In the genomic region with DNA sequence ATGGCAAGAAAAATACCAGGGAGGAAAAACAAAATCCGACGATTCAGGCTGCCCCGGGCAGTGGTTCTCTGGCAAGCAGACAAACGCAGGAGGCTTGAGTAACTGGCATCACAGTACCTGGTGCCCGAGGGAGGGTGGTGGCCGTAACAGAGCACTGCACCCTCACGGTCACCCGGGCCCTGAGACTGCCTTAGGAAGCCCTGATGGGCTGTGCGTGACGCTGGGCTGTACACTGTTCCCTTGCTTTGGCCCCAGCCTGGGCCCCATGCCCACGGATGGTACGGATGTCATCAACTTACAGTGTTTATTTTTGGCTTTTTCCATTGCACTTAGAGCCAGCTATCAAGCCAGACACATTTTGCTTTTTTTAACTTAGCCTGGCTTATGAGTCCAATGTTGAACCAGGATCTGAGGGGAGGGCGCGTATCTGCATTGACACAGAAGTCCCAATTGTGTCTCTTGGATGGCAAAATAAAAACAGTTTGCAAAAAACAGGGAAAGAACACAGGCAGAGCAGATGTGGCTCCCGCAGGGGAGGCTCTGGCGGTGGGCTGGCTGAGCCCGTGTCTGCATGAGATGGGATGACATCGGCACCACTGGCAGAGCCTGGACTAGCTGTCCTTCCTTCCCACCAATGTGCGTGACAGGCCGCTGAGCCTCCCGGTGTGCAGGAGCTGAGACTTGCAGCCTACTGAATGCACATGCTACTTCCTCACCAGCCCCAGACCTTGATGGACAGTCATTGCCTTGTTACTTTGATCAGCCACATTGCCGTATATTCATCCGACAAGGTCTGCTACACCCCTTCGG, we compare ENCODE assay signal across 17 cellular contexts.
A peak's percentile ranks its signal among the peaks of the same experiment; 100 is the strongest.
DNase-seq lines count a peak whose midpoint lies in the region; ATAC-seq and TF ChIP-seq lines count a peak whose summit lies in the region.
"Had no signal": no experiment of that assay in that cellular context is flagged by ENCODE, and none has a peak within 500 bp of the region (broad histone marks: within the 10 kb centered on the region; RNA-seq: fewer than 3 reads in every experiment).

No MANE protein-coding gene starts in this region.

- H3K4me2 ChIP-seq in GM23248 (ENCODE audit: unreplicated experiment) (no peak overlapping the region), mammary epithelial cell (ENCODE audit: insufficient read depth, low read depth, low read length) (no peak overlapping the region)
- H3K4me2 ChIP-seq: BLaER1 had no signal

- no peak overlapping the region for H3K4me3 ChIP-seq in GM23248
- H3K4me3 ChIP-seq in mammary epithelial cell (replicated peaks in 1 of 3; ENCODE audit: insufficient read depth in 1 of 3, low read depth in 2 of 3, low read length in 3 of 3), result no peak overlapping the region
- no peak overlapping the region for H3K4me3 ChIP-seq in left ventricle myocardium inferior
- H3K4me3 ChIP-seq in gastrocnemius medialis, result no peak overlapping the region
- H3K4me3 ChIP-seq: BLaER1 had no signal

- H3K9me2 ChIP-seq in GM23248 (ENCODE audit: insufficient read depth), result no peaks in the 10 kb centered on the region

- in situ Hi-C loops in GM23248 (cut with MboI) (no loop called here), mammary epithelial cell (cut with MboI; ENCODE audit: low sequenced_read_pairs in 2 of 2) (no loop called here), gastrocnemius medialis (cut with MboI; ENCODE audit: low sequenced_read_pairs in 4 of 4) (no loop called here)

- WGBS in GM23248 (ENCODE audit: low coverage in 1 of 2, low lambda C conversion rate in 2 of 2, missing lambda C conversion rate in 2 of 2), 2 experiments, result 17 to 19% methylated on average over 24 of the region's 24 CpGs
- 49% methylated on average over 23 of the region's 24 CpGs for WGBS in mammary epithelial cell (ENCODE audit: low coverage, missing lambda C conversion rate)

- H3K9me3 ChIP-seq in GM23248 (ENCODE audit: low read depth) (no peaks in the 10 kb centered on the region), mammary epithelial cell (replicated peaks; ENCODE audit: insufficient read depth, low read length) (peaks cover 10% of the 10 kb centered on the region), left ventricle myocardium inferior (replicated peaks) (no peaks in the 10 kb centered on the region), gastrocnemius medialis (no peaks in the 10 kb centered on the region)
- H3K9me3 ChIP-seq: BLaER1 had no signal

- POLR2A ChIA-PET in WTC11 (lab: Charles Lee), result no interaction called here

- H3K36me3 Mint-ChIP-seq in WTC11, result no peaks in the 10 kb centered on the region
- H3K36me3 Mint-ChIP-seq: activated CD4-positive, alpha-beta memory T cell treated with anti-CD3 and anti-CD28 coated beads for 36 hours; mesothelial cell of epicardium had no signal

- H3K9me3 Mint-ChIP-seq in WTC11, result peaks cover 5% of the 10 kb centered on the region

- peak; percentile 63 for DNase-seq in GM23248
- DNase-seq in mammary epithelial cell, result peak; percentile 11
- peak; percentile 86 for DNase-seq in left ventricle myocardium inferior
- DNase-seq in gastrocnemius medialis, result peak; percentile 62 to 78
- no peak for DNase-seq in WTC11 (ENCODE audit: low spot score)
- DNase-seq in HUDEP-2 (lab: John Stamatoyannopoulos, UW; ENCODE audit: unreplicated experiment in 76 of 76), result no peak
- DNase-seq: activated CD4-positive, alpha-beta memory T cell treated with anti-CD3 and anti-CD28 coated beads for 36 hours; DND-41; H7; MM.1S; stimulated activated CD4-positive, alpha-beta T cell treated with anti-CD3 and anti-CD28 coated beads, Interleukin-4, amount 100 ng/mL, for 4 hours; stimulated activated naive CD4-positive, alpha-beta T cell treated with Interleukin-2 at 50 U/mL for 16 hours had no signal

- H2AFZ ChIP-seq in GM23248, result no peak overlapping the region
- H2AFZ ChIP-seq in mammary epithelial cell (ENCODE audit: low read depth, low read length), result no peak overlapping the region

- H3K4me3 Mint-ChIP-seq in WTC11, result no peak overlapping the region
- H3K4me3 Mint-ChIP-seq: activated CD4-positive, alpha-beta memory T cell treated with anti-CD3 and anti-CD28 coated beads for 36 hours; mesothelial cell of epicardium had no signal

- no peak overlapping the region for H3K27ac ChIP-seq in GM23248
- H3K27ac ChIP-seq in mammary epithelial cell (ENCODE audit: insufficient read depth, low read depth, low read length), result no peak overlapping the region
- H3K27ac ChIP-seq in left ventricle myocardium inferior (replicated peaks), result peak overlapping the region; percentile 93
- peak overlapping the region; percentile 41 to 62 (median 54) for H3K27ac ChIP-seq in gastrocnemius medialis
- H3K27ac ChIP-seq: BLaER1 had no signal

- H3K4me1 ChIP-seq in GM23248 (ENCODE audit: insufficient read depth), result no peaks in the 10 kb centered on the region
- peaks cover 4% of the 10 kb centered on the region for H3K4me1 ChIP-seq in mammary epithelial cell (ENCODE audit: insufficient read depth, low read length)
- H3K4me1 ChIP-seq in left ventricle myocardium inferior, result peaks cover 28% of the 10 kb centered on the region
- H3K4me1 ChIP-seq in gastrocnemius medialis, result peaks cover 8 to 15% of the 10 kb centered on the region in 2 donors
- H3K4me1 ChIP-seq: BLaER1 had no signal

- no peak overlapping the region for H3K27ac Mint-ChIP-seq in WTC11
- H3K27ac Mint-ChIP-seq: activated CD4-positive, alpha-beta memory T cell treated with anti-CD3 and anti-CD28 coated beads for 36 hours; mesothelial cell of epicardium; progenitor cell of endocrine pancreas had no signal

- H3K79me2 ChIP-seq in GM23248 (ENCODE audit: insufficient read depth) (no peaks in the 10 kb centered on the region), mammary epithelial cell (ENCODE audit: insufficient read depth, low read length) (no peaks in the 10 kb centered on the region)

- H4K20me1 ChIP-seq in GM23248 (ENCODE audit: insufficient read depth), result no peaks in the 10 kb centered on the region
- H4K20me1 ChIP-seq in mammary epithelial cell (ENCODE audit: insufficient read depth, low read length), result no peaks in the 10 kb centered on the region
- H4K20me1 ChIP-seq: BLaER1 had no signal

- H3K27me3 Mint-ChIP-seq in WTC11 (ENCODE audit: low read depth), result no peaks in the 10 kb centered on the region
- H3K27me3 Mint-ChIP-seq: activated CD4-positive, alpha-beta memory T cell treated with anti-CD3 and anti-CD28 coated beads for 36 hours had no signal

- no TSS peak for BruUV-seq in mammary epithelial cell (replicated peaks; lab: Mats Ljungman, UMichigan)

- H3K9ac ChIP-seq in GM23248 (no peak overlapping the region), mammary epithelial cell (ENCODE audit: insufficient read depth, low read length) (no peak overlapping the region)
- H3K9ac ChIP-seq: BLaER1 had no signal

- TF ChIP-seq POLR2A in gastrocnemius medialis (IDR thresholded peaks at IDR 0.05), result no peak

- CTCF ChIA-PET in mammary epithelial cell (lab: Charles Lee; ENCODE audit: low non-redundant PET) (no interaction called here), WTC11 (lab: Charles Lee) (no interaction called here)

- ATAC-seq in gastrocnemius medialis (peak; percentile 88 to 93), GM21423 (IDR thresholded peaks at IDR 0.05; ENCODE audit: unreplicated experiment) (no peak), HG03097 (IDR thresholded peaks at IDR 0.05; ENCODE audit: low FRiP score, unreplicated experiment) (no peak), WTC11 (no peak)

- H3F3A ChIP-seq in GM23248 (ENCODE audit: insufficient read depth), result no peaks in the 10 kb centered on the region

- intact Hi-C loops in mammary epithelial cell (cut with micrococcal nuclease) (no loop called here), left ventricle myocardium inferior (cut with micrococcal nuclease) (no loop called here), gastrocnemius medialis (cut with DNase I; ENCODE audit: low total_unique reads) (loop anchor here (5.0 kb wide), 1 partner anchor 289 kb away; a partner anchor contains a TSS)

- no peaks in the 10 kb centered on the region for H3K36me3 ChIP-seq in GM23248 (ENCODE audit: low read depth)
- H3K36me3 ChIP-seq in mammary epithelial cell (ENCODE audit: insufficient read depth, low read length), result no peaks in the 10 kb centered on the region
- no peaks in the 10 kb centered on the region for H3K36me3 ChIP-seq in left ventricle myocardium inferior
- H3K36me3 ChIP-seq in gastrocnemius medialis, result no peaks in the 10 kb centered on the region
- H3K36me3 ChIP-seq: BLaER1 had no signal

- peaks cover 52% of the 10 kb centered on the region for H3K27me3 ChIP-seq in GM23248 (replicated peaks; ENCODE audit: insufficient read depth)
- no peaks in the 10 kb centered on the region for H3K27me3 ChIP-seq in mammary epithelial cell (ENCODE audit: insufficient read depth, low read length)
- no peaks in the 10 kb centered on the region for H3K27me3 ChIP-seq in left ventricle myocardium inferior (ENCODE audit: low read depth)
- H3K27me3 ChIP-seq in gastrocnemius medialis, result no peaks in the 10 kb centered on the region
- H3K27me3 ChIP-seq: BLaER1 had no signal

- dilution Hi-C loops in mammary epithelial cell (cut with HindIII; ENCODE audit: low sequenced_read_pairs), result no loop called here

- H3K4me1 Mint-ChIP-seq in WTC11, result no peaks in the 10 kb centered on the region

- TF ChIP-seq CTCF in mammary epithelial cell (conservative IDR thresholded peaks at IDR 0.05 in 1 of 2, IDR thresholded peaks at IDR 0.05 in 1 of 2; ENCODE audit: extremely low read depth in 1 of 2, insufficient read depth in 1 of 2, low read depth in 1 of 2, low read length in 2 of 2) (peak in 1 of 2 donors; percentile 27), left ventricle myocardium inferior (IDR thresholded peaks at IDR 0.05; ENCODE audit: borderline replicate concordance) (peak; percentile 58), gastrocnemius medialis (IDR thresholded peaks at IDR 0.05 in 4 of 5, conservative IDR thresholded peaks at IDR 0.05 in 1 of 5) (peak in 1 of 5 experiments; percentile 23), WTC11 (IDR thresholded peaks at IDR 0.05) (no peak)

TF ChIP-seq in WTC11, 78 proteins besides CTCF, POLR2A, EP300 and RAD21 (continues in another document):
- TF ChIP-seq FOXP1 (CRISPR knock-in tag; IDR thresholded peaks at IDR 0.05; ENCODE audit: borderline replicate concordance), result no peak

Comparison
In these comparisons a context has a peak if more than half of its experiments do, and no peak if none do; other contexts are left out.
1. DNase-seq: peak in GM23248 (single experiment), mammary epithelial cell (single experiment), left ventricle myocardium inferior (single experiment) and gastrocnemius medialis (2 of 2); none in WTC11 (single experiment) and HUDEP-2 (0 of 76).
2. H3K27ac ChIP-seq: peak in left ventricle myocardium inferior (single experiment) and gastrocnemius medialis (4 of 4); none in GM23248 (single experiment) and mammary epithelial cell (single experiment).
3. ATAC-seq: peak in gastrocnemius medialis (2 of 2); none in GM21423 (single experiment), HG03097 (single experiment) and WTC11 (single experiment).